Comparison of ENCODE assay signal across 31 cellular contexts in genomic region chr5:56302027-56302426, GRCh38.
DNase-seq lines count a peak whose midpoint lies in the region; ATAC-seq, FAIRE-seq and TF ChIP-seq lines count a peak whose summit lies in the region.
"Had no signal": no experiment of that assay in that cellular context is flagged by ENCODE, and none has a peak within 500 bp of the region (broad histone marks: within the 10 kb centered on the region; RNA-seq: fewer than 3 reads in every experiment).

No MANE protein-coding gene starts in this region.

- peak; percentile 68; the same call in 1 of the 2 replicates for ATAC-seq in Panc1
- ATAC-seq: body of pancreas; K562; mucosa of descending colon; natural killer cell treated with Interleukin-12 subunit alpha and Interleukin-12 subunit beta and Interleukin-15 and Interleukin-18, amount 100 ng/mL, for 72 hours; stimulated activated naive B cell treated with anti-CD40 and anti-IgM and Interleukin-4, amounts not matched to agents 10 μg/mL and 1 μg/mL and 100 μg/mL, for 72 hours had no signal

- no TSS peak for BruUV-seq in Panc1 (replicated peaks; lab: Mats Ljungman, UMichigan)

- TF ChIP-seq CTCF in Panc1 (IDR thresholded peaks at IDR 0.05), result no peak

- DNase-seq in DMS53 (lab: John Stamatoyannopoulos, UW) (peak; percentile 23), DMS53 treated with DMSO at 0.1 percent for 48 hours (lab: John Stamatoyannopoulos, UW; ENCODE audit: unreplicated experiment) (no peak), Panc1 (ENCODE audit: low read depth, low spot score) (no peak), T-helper 2 cell (no peak), GM12891 (ENCODE audit: insufficient read length, low spot score) (no peak), NCI-H2081 treated with DMSO at 0.1 percent for 48 hours (lab: John Stamatoyannopoulos, UW) (no peak)
- DNase-seq in activated CD4-positive, alpha-beta memory T cell treated with anti-CD3 and anti-CD28 coated beads, Interleukin-2, amount 10 ng/mL, durations not matched to agents 7 days and 5 days, result no peak
- DNase-seq: activated CD4-positive, alpha-beta T cell treated with anti-CD3 and anti-CD28 coated beads for 48 hours; activated CD8-positive, alpha-beta memory T cell treated with anti-CD3 and anti-CD28 coated beads for 24 hours; activated effector memory CD4-positive, alpha-beta T cell treated with Interleukin-2 at 50 U/mL for 16 hours; activated naive CD8-positive, alpha-beta T cell treated with anti-CD3 and anti-CD28 coated beads for 36 hours; body of pancreas; Calu3; CD4-positive, CD25-positive, alpha-beta regulatory T cell; cerebellar nuclear complex; mucosa of descending colon; NCI-H2081; NCI-H345; NCI-H69; SIG-M5; stimulated activated naive B cell treated with anti-CD40 and anti-IgM and Interleukin-4, amounts not matched to agents 10 μg/mL and 1 μg/mL and 100 μg/mL, for 72 hours; substantia nigra; trophoblast cell had no signal

- CTCF ChIA-PET in Panc1 (lab: Charles Lee), result no interaction called here
- CTCF ChIA-PET in activated CD4-positive, alpha-beta memory T cell treated with anti-CD3 and anti-CD28 coated beads, Interleukin-2, amount 10 ng/mL, durations not matched to agents 7 days and 5 days (lab: Charles Lee), result no interaction called here

- POLR2A ChIA-PET in Panc1 (lab: Charles Lee), result no interaction called here
- POLR2A ChIA-PET in activated CD4-positive, alpha-beta memory T cell treated with anti-CD3 and anti-CD28 coated beads, Interleukin-2, amount 10 ng/mL, durations not matched to agents 7 days and 5 days (lab: Charles Lee), result no interaction called here

- H3K27ac ChIP-seq in Panc1 (ENCODE audit: low read length), result no peak overlapping the region
- H3K27ac ChIP-seq: 22Rv1, body of pancreas, hepatocyte, skin epidermis had no signal

- no peaks in the 10 kb centered on the region for H3K36me3 ChIP-seq in Panc1 (ENCODE audit: control insufficient read depth, insufficient read depth, low read length)

- H3K9me3 Mint-ChIP-seq in activated CD4-positive, alpha-beta memory T cell treated with anti-CD3 and anti-CD28 coated beads, Interleukin-2, amount 10 ng/mL, durations not matched to agents 7 days and 5 days, result peaks cover 17% of the 10 kb centered on the region
- H3K9me3 Mint-ChIP-seq: natural killer cell treated with Interleukin-12 subunit alpha and Interleukin-12 subunit beta and Interleukin-15 and Interleukin-18, amount 100 ng/mL, for 72 hours had no signal

- TF ChIP-seq POLR2A in GM12891 (IDR thresholded peaks at IDR 0.05; ENCODE audit: low read depth, low read length), result no peak

- intact Hi-C loops in Panc1 (cut with micrococcal nuclease; ENCODE audit: unreplicated experiment), result no loop called here

- H3K4me3 Mint-ChIP-seq in activated CD4-positive, alpha-beta memory T cell treated with anti-CD3 and anti-CD28 coated beads, Interleukin-2, amount 10 ng/mL, durations not matched to agents 7 days and 5 days, result no peak overlapping the region
- H3K4me3 Mint-ChIP-seq: activated naive CD8-positive, alpha-beta T cell treated with anti-CD3 and anti-CD28 coated beads for 36 hours; CD4-positive, CD25-positive, alpha-beta regulatory T cell; natural killer cell treated with Interleukin-12 subunit alpha and Interleukin-12 subunit beta and Interleukin-15 and Interleukin-18, amount 100 ng/mL, for 72 hours; stimulated activated naive B cell treated with anti-CD40 and anti-IgM and Interleukin-4, amounts not matched to agents 10 μg/mL and 1 μg/mL and 100 μg/mL, for 72 hours had no signal

- in situ Hi-C loops in Panc1 (cut with HindIII; ENCODE audit: low pct_unique_long_range_greater_than_20kb, low sequenced_read_pairs), result no loop called here

- H3K36me3 Mint-ChIP-seq in activated CD4-positive, alpha-beta memory T cell treated with anti-CD3 and anti-CD28 coated beads, Interleukin-2, amount 10 ng/mL, durations not matched to agents 7 days and 5 days (ENCODE audit: low read depth), result peaks cover 8% of the 10 kb centered on the region
- H3K36me3 Mint-ChIP-seq: CD4-positive, CD25-positive, alpha-beta regulatory T cell; natural killer cell treated with Interleukin-12 subunit alpha and Interleukin-12 subunit beta and Interleukin-15 and Interleukin-18, amount 100 ng/mL, for 72 hours had no signal

- peaks cover 3% of the 10 kb centered on the region; the same call in 1 of the 2 replicates for H3K9me3 ChIP-seq in Panc1 (ENCODE audit: control insufficient read depth, insufficient read depth, low read depth, low read length)
- H3K9me3 ChIP-seq: body of pancreas had no signal

- no peak overlapping the region for H3K27ac Mint-ChIP-seq in activated CD4-positive, alpha-beta memory T cell treated with anti-CD3 and anti-CD28 coated beads, Interleukin-2, amount 10 ng/mL, durations not matched to agents 7 days and 5 days
- H3K27ac Mint-ChIP-seq: activated naive CD8-positive, alpha-beta T cell treated with anti-CD3 and anti-CD28 coated beads for 36 hours; CD4-positive, CD25-positive, alpha-beta regulatory T cell; natural killer cell treated with Interleukin-12 subunit alpha and Interleukin-12 subunit beta and Interleukin-15 and Interleukin-18, amount 100 ng/mL, for 72 hours; stimulated activated naive B cell treated with anti-CD40 and anti-IgM and Interleukin-4, amounts not matched to agents 10 μg/mL and 1 μg/mL and 100 μg/mL, for 72 hours had no signal

- no peaks in the 10 kb centered on the region for H3K27me3 Mint-ChIP-seq in activated CD4-positive, alpha-beta memory T cell treated with anti-CD3 and anti-CD28 coated beads, Interleukin-2, amount 10 ng/mL, durations not matched to agents 7 days and 5 days
- H3K27me3 Mint-ChIP-seq: activated naive CD8-positive, alpha-beta T cell treated with anti-CD3 and anti-CD28 coated beads for 36 hours; CD4-positive, CD25-positive, alpha-beta regulatory T cell; natural killer cell treated with Interleukin-12 subunit alpha and Interleukin-12 subunit beta and Interleukin-15 and Interleukin-18, amount 100 ng/mL, for 72 hours; stimulated activated naive B cell treated with anti-CD40 and anti-IgM and Interleukin-4, amounts not matched to agents 10 μg/mL and 1 μg/mL and 100 μg/mL, for 72 hours had no signal

- FAIRE-seq in endometrium (lab: Jason Lieb, UNC) (peak; percentile 69), GM12891 (lab: Jason Lieb, UNC) (no peak)
- FAIRE-seq: H54, K562 had no signal

- no peak overlapping the region for H3K4me3 ChIP-seq in Panc1 (ENCODE audit: low read depth in 2 of 2, low read length in 2 of 2)
- H3K4me3 ChIP-seq: body of pancreas, hepatocyte, K562, lung, mucosa of descending colon, skin epidermis had no signal

- no peaks in the 10 kb centered on the region for H3K27me3 ChIP-seq in Panc1 (ENCODE audit: control insufficient read depth, insufficient read depth, low read length)
- H3K27me3 ChIP-seq: body of pancreas, hepatocyte had no signal

- peaks cover 3% of the 10 kb centered on the region; the same call in 1 of the 2 replicates for H3K4me1 ChIP-seq in Panc1 (ENCODE audit: control insufficient read depth, insufficient read depth, low read length)

- no peaks in the 10 kb centered on the region for H3K4me1 Mint-ChIP-seq in activated CD4-positive, alpha-beta memory T cell treated with anti-CD3 and anti-CD28 coated beads, Interleukin-2, amount 10 ng/mL, durations not matched to agents 7 days and 5 days
- H3K4me1 Mint-ChIP-seq: activated naive CD8-positive, alpha-beta T cell treated with anti-CD3 and anti-CD28 coated beads for 36 hours; CD4-positive, CD25-positive, alpha-beta regulatory T cell; stimulated activated naive B cell treated with anti-CD40 and anti-IgM and Interleukin-4, amounts not matched to agents 10 μg/mL and 1 μg/mL and 100 μg/mL, for 72 hours had no signal

TF ChIP-seq in GM12891, 5 proteins besides CTCF, POLR2A, EP300 and RAD21:
- TF ChIP-seq POLR2AphosphoS5 (IDR thresholded peaks at IDR 0.05; ENCODE audit: low read depth, low read length) (no peak), TAF1 (IDR thresholded peaks at IDR 0.05; ENCODE audit: low read depth, low read length) (no peak), PAX5 (IDR thresholded peaks at IDR 0.05; ENCODE audit: insufficient read depth, low read length, severe bottlenecking) (no peak), SPI1 (IDR thresholded peaks at IDR 0.05; ENCODE audit: low read depth, low read length) (no peak), POU2F2 (IDR thresholded peaks at IDR 0.05; ENCODE audit: low read depth, low read length) (no peak)
